Comparison of ENCODE assay signal across 14 cellular contexts in the genomic region with DNA sequence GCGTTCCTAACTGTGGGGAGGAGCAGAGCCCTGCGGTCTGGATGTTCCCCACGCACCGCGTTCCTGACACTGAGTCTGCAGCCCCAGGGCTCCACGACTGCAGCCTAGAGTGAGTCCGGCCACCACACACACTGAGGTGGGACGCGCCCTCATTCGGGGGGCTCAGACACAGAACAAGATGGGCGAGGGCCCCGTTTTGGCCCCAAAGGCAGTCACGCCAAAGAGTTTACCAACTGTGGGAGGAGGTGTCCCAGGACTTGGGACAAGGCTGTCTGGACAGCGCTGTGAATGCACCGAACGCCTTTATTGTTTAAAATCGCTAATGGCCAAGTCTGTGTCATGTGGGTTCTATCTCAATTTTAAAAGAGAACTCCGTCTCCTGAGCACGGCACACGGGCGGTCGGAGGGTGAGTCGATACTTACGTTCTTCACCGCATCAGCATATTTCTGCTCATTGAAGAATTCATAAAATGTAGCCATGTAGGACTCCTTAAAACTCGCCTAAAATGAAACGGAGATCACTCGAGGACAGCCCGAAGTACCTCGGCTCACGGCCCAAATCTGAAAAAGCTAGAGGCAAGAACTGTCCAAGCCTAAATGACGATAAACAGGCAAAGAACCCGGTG. TPM values are rescaled to one million over a fixed set of nuclear protein-coding genes. Genes with fewer than 3 reads are reported as not detected.
DNase-seq lines count a peak whose midpoint lies in the region; ATAC-seq and TF ChIP-seq lines count a peak whose summit lies in the region.
"Had no signal": no experiment of that assay in that cellular context is flagged by ENCODE, and none has a peak within 500 bp of the region (broad histone marks: within the 10 kb centered on the region; RNA-seq: fewer than 3 reads in every experiment).

No MANE protein-coding gene starts in this region.

- H3K9me3 ChIP-seq in right cardiac atrium (ENCODE audit: control insufficient read depth, low read length) (no peaks in the 10 kb centered on the region), sigmoid colon (no peaks in the 10 kb centered on the region)
- H3K9me3 ChIP-seq: BE2C had no signal

- H3K27ac Mint-ChIP-seq in WTC11, result peak overlapping the region; percentile 57; the same call in 1 of the 2 replicates

- H3K27me3 Mint-ChIP-seq in WTC11 (ENCODE audit: low read depth), result no peaks in the 10 kb centered on the region

- WGBS in right cardiac atrium, result 93% methylated on average over 33 of the region's 33 CpGs
- 87 to 92% methylated on average over 33 of the region's 33 CpGs for WGBS in sigmoid colon, 2 donors

- H3K4me3 Mint-ChIP-seq in WTC11, result no peak overlapping the region

- H3K36me3 Mint-ChIP-seq in WTC11, result peaks cover 9% of the 10 kb centered on the region

- DNase-seq in Right ventricle myocardium superior (peak; percentile 14), cardiac septum (ENCODE audit: low spot score) (no peak), WTC11 (ENCODE audit: low spot score) (peak; percentile 4), right cardiac atrium (peak in 2 of 3 donors; percentile 14 to 42), sigmoid colon (peak; percentile 11)
- no peak for DNase-seq in stimulated activated CD4-positive, alpha-beta T cell treated with anti-CD3 and anti-CD28 coated beads, Interleukin-4, amount 100 ng/mL, for 1 hour
- DNase-seq: BE2C, DMS 273 treated with DMSO at 0.1 percent for 48 hours, MV-4-11, NCI-H1417 treated with DMSO at 0.1 percent for 48 hours, NCI-H2081, NCI-H524 had no signal

- TF ChIP-seq POLR2A in sigmoid colon (IDR thresholded peaks at IDR 0.05), result no peak

- H3K4me1 Mint-ChIP-seq in WTC11, result no peaks in the 10 kb centered on the region

- intact Hi-C loops in Right ventricle myocardium superior (cut with DNase I), result no loop called here
- intact Hi-C loops in cardiac septum (cut with DNase I), result no loop called here
- intact Hi-C loops in right cardiac atrium (cut with DNase I), result no loop called here
- intact Hi-C loops in sigmoid colon (cut with DNase I), result no loop called here

- peaks cover 0 to 36% (median 14%) of the 10 kb centered on the region in 4 donors for H3K36me3 ChIP-seq in sigmoid colon

- H3K4me3 ChIP-seq in right cardiac atrium (ENCODE audit: low read length) (no peak overlapping the region), sigmoid colon (no peak overlapping the region)

- TF ChIP-seq CTCF in WTC11 (IDR thresholded peaks at IDR 0.05) (no peak), sigmoid colon (IDR thresholded peaks at IDR 0.05) (no peak)

- H3K27me3 ChIP-seq in right cardiac atrium (ENCODE audit: control insufficient read depth, insufficient read depth) (no peaks in the 10 kb centered on the region), sigmoid colon (no peaks in the 10 kb centered on the region)
- H3K27me3 ChIP-seq: BE2C had no signal

- H3K27ac ChIP-seq in right cardiac atrium (ENCODE audit: low read length) (no peak overlapping the region), sigmoid colon (no peak overlapping the region)

- CTCF ChIA-PET in WTC11 (lab: Charles Lee), result no interaction called here

- H3K4me1 ChIP-seq in right cardiac atrium (ENCODE audit: control insufficient read depth, insufficient read depth, low read length), result no peaks in the 10 kb centered on the region
- H3K4me1 ChIP-seq in sigmoid colon, result no peaks in the 10 kb centered on the region
- H3K4me1 ChIP-seq: BE2C had no signal

- no peaks in the 10 kb centered on the region for H3K9me3 Mint-ChIP-seq in WTC11

- no peak for TF ChIP-seq EP300 in sigmoid colon (IDR thresholded peaks at IDR 0.05)

- no peak for ATAC-seq in Right ventricle myocardium superior (ENCODE audit: poor library complexity)
- no peak for ATAC-seq in WTC11
- ATAC-seq in right cardiac atrium, result no peak
- ATAC-seq in GM19328 (IDR thresholded peaks at IDR 0.05; ENCODE audit: unreplicated experiment), result no peak
- ATAC-seq in HG02884 (IDR thresholded peaks at IDR 0.05; ENCODE audit: unreplicated experiment), result no peak

- POLR2A ChIA-PET in WTC11 (lab: Charles Lee), result no interaction called here

TF ChIP-seq in WTC11, 78 proteins besides CTCF, POLR2A, EP300 and RAD21 (continues in another document):
- TF ChIP-seq ZNF671 (CRISPR knock-in tag; IDR thresholded peaks at IDR 0.05), result no peak
- no peak for TF ChIP-seq FOXJ3 (CRISPR knock-in tag; IDR thresholded peaks at IDR 0.05; ENCODE audit: borderline replicate concordance)
- no peak for TF ChIP-seq RELA (CRISPR knock-in tag; IDR thresholded peaks at IDR 0.05; ENCODE audit: borderline replicate concordance)
- no peak for TF ChIP-seq SP1 (CRISPR knock-in tag; conservative IDR thresholded peaks at IDR 0.05)
- TF ChIP-seq, protein P1, sequence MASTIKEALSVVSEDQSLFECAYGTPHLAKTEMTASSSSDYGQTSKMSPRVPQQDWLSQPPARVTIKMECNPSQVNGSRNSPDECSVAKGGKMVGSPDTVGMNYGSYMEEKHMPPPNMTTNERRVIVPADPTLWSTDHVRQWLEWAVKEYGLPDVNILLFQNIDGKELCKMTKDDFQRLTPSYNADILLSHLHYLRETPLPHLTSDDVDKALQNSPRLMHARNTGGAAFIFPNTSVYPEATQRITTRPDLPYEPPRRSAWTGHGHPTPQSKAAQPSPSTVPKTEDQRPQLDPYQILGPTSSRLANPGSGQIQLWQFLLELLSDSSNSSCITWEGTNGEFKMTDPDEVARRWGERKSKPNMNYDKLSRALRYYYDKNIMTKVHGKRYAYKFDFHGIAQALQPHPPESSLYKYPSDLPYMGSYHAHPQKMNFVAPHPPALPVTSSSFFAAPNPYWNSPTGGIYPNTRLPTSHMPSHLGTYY (CRISPR knock-in tag; IDR thresholded peaks at IDR 0.05), result no peak
- no peak for TF ChIP-seq ZNF423 (CRISPR knock-in tag; IDR thresholded peaks at IDR 0.05)
- no peak for TF ChIP-seq CREB1 (CRISPR knock-in tag; IDR thresholded peaks at IDR 0.05)
- TF ChIP-seq SOX15 (CRISPR knock-in tag; IDR thresholded peaks at IDR 0.05), result no peak
- TF ChIP-seq ELF4 (CRISPR knock-in tag; IDR thresholded peaks at IDR 0.05; ENCODE audit: low read depth), result no peak
- TF ChIP-seq PRRX2 (CRISPR knock-in tag; IDR thresholded peaks at IDR 0.05), result no peak
- TF ChIP-seq, protein P2, sequence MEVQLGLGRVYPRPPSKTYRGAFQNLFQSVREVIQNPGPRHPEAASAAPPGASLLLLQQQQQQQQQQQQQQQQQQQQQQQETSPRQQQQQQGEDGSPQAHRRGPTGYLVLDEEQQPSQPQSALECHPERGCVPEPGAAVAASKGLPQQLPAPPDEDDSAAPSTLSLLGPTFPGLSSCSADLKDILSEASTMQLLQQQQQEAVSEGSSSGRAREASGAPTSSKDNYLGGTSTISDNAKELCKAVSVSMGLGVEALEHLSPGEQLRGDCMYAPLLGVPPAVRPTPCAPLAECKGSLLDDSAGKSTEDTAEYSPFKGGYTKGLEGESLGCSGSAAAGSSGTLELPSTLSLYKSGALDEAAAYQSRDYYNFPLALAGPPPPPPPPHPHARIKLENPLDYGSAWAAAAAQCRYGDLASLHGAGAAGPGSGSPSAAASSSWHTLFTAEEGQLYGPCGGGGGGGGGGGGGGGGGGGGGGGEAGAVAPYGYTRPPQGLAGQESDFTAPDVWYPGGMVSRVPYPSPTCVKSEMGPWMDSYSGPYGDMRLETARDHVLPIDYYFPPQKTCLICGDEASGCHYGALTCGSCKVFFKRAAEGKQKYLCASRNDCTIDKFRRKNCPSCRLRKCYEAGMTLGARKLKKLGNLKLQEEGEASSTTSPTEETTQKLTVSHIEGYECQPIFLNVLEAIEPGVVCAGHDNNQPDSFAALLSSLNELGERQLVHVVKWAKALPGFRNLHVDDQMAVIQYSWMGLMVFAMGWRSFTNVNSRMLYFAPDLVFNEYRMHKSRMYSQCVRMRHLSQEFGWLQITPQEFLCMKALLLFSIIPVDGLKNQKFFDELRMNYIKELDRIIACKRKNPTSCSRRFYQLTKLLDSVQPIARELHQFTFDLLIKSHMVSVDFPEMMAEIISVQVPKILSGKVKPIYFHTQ (CRISPR knock-in tag; IDR thresholded peaks at IDR 0.05), result no peak
- TF ChIP-seq, protein P3, sequence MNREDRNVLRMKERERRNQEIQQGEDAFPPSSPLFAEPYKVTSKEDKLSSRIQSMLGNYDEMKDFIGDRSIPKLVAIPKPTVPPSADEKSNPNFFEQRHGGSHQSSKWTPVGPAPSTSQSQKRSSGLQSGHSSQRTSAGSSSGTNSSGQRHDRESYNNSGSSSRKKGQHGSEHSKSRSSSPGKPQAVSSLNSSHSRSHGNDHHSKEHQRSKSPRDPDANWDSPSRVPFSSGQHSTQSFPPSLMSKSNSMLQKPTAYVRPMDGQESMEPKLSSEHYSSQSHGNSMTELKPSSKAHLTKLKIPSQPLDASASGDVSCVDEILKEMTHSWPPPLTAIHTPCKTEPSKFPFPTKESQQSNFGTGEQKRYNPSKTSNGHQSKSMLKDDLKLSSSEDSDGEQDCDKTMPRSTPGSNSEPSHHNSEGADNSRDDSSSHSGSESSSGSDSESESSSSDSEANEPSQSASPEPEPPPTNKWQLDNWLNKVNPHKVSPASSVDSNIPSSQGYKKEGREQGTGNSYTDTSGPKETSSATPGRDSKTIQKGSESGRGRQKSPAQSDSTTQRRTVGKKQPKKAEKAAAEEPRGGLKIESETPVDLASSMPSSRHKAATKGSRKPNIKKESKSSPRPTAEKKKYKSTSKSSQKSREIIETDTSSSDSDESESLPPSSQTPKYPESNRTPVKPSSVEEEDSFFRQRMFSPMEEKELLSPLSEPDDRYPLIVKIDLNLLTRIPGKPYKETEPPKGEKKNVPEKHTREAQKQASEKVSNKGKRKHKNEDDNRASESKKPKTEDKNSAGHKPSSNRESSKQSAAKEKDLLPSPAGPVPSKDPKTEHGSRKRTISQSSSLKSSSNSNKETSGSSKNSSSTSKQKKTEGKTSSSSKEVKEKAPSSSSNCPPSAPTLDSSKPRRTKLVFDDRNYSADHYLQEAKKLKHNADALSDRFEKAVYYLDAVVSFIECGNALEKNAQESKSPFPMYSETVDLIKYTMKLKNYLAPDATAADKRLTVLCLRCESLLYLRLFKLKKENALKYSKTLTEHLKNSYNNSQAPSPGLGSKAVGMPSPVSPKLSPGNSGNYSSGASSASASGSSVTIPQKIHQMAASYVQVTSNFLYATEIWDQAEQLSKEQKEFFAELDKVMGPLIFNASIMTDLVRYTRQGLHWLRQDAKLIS (CRISPR knock-in tag; IDR thresholded peaks at IDR 0.05; ENCODE audit: borderline replicate concordance), result no peak
- TF ChIP-seq SMAD3 (CRISPR knock-in tag; IDR thresholded peaks at IDR 0.05; ENCODE audit: borderline replicate concordance), result no peak
- no peak for TF ChIP-seq ZNF138 (CRISPR knock-in tag; conservative IDR thresholded peaks at IDR 0.05)
- TF ChIP-seq CBFB (CRISPR knock-in tag; IDR thresholded peaks at IDR 0.05; ENCODE audit: low read depth), result no peak

RNA-seq across cellular contexts. Expression of a gene that starts 35.2 kb away (rescaled TPM):
- 0.32 TPM for total RNA-seq in Right ventricle myocardium superior
- 0.40 TPM for total RNA-seq in cardiac septum
- total RNA-seq in WTC11 (2021), result 0.27 to 0.50 TPM (median 0.37 TPM) in 3 replicates
- total RNA-seq in right cardiac atrium, result under 1 TPM; 0.21 to 0.76 (median 0.38) TPM
- 0.20 TPM for polyA plus RNA-seq in right cardiac atrium
- 10 to 100 TPM in 1 of 4 donors, under 1 TPM in 2, not detected in 1; 0.71 to 11.9 (median 0.81) TPM for total RNA-seq in sigmoid colon
- 1 to 10 TPM in 1 of 3 donors, under 1 TPM in 1, not detected in 1; 0.23 to 1.2 TPM for polyA plus RNA-seq in sigmoid colon

Comparison
In these comparisons a context has a peak if more than half of its experiments do, and no peak if none do; other contexts are left out.
1. DNase-seq: peak in Right ventricle myocardium superior (single experiment), WTC11 (single experiment), right cardiac atrium (2 of 3) and sigmoid colon (single experiment); none in cardiac septum (single experiment) and stimulated activated CD4-positive, alpha-beta T cell treated with anti-CD3 and anti-CD28 coated beads, Interleukin-4, amount 100 ng/mL, for 1 hour (single experiment).